Comparison of ENCODE assay signal across 8 cellular contexts in the genomic region with DNA sequence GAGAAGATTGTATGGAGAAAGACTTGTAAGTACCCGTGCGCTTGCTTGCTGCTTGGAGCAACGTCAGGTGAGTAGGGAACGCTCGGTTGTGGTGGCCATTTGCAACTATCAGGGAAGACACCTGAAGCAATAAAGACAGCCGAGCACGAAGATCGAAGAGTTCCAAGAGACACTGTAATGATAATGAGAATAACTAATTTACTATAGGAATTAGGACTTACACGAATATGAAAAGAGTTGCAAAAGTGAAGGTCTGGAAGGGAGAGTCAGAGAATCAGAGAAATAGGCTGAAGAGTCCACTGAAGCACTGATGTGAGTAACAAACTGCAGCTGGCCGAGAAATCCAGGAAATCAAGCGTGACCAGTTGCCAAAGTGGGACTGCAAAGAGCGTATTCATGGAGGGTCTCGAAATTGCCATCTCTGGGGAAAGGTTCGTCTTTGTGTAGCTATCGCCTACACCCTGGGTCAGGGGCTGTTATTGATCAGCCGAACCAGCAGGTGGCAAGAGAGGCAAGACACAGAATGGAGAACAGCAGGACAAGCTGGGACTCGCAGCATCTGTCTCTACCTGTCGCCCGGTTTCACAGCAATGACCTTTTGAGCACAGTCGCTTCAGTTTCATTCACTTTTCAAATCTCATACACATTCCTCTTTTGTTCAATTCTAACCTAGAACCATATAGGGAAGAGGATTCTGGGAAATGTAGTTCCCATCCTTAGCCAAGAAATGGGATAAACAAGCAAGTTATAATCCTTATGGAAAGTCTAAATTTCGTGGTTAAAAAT. TPM values are rescaled to one million over a fixed set of nuclear protein-coding genes. Genes with fewer than 3 reads are reported as not detected.
DNase-seq lines count a peak whose midpoint lies in the region; ATAC-seq, FAIRE-seq and TF ChIP-seq lines count a peak whose summit lies in the region.

No MANE protein-coding gene starts in this region.

- H3K27me3 ChIP-seq in CD4-positive, alpha-beta T cell (ENCODE audit: control insufficient read depth, insufficient read depth, low read length): no peaks in the 10 kb centered on the region
- H3K27me3 ChIP-seq in H1 (replicated peaks in 1 of 4; ENCODE audit: control insufficient read depth in 3 of 4, extremely low read depth in 1 of 4, insufficient read depth in 3 of 4, low read length in 3 of 4) (no peaks in the 10 kb centered on the region), mesendoderm (ENCODE audit: insufficient read depth, low read length, poor library complexity) (no peaks in the 10 kb centered on the region)

- no peaks in the 10 kb centered on the region for H4K20me1 ChIP-seq in H1 (replicated peaks in 1 of 2; ENCODE audit: control insufficient read depth in 1 of 2, insufficient read depth in 2 of 2, low read length in 2 of 2)

- H3K36me3 Mint-ChIP-seq in CD4-positive, alpha-beta T cell (ENCODE audit: low read depth): no peaks in the 10 kb centered on the region
- H3K36me3 Mint-ChIP-seq in activated CD8-positive, alpha-beta T cell treated with anti-CD3 and anti-CD28 coated beads, Interleukin-2, amount 10 ng/mL, durations not matched to agents 7 days and 5 days (ENCODE audit: low read depth): no peaks in the 10 kb centered on the region

- H3K9me3 Mint-ChIP-seq in CD4-positive, alpha-beta T cell: no peaks in the 10 kb centered on the region
- H3K9me3 Mint-ChIP-seq in activated CD8-positive, alpha-beta T cell treated with anti-CD3 and anti-CD28 coated beads, Interleukin-2, amount 10 ng/mL, durations not matched to agents 7 days and 5 days (ENCODE audit: insufficient read depth): no peaks in the 10 kb centered on the region

- H3K27ac Mint-ChIP-seq in CD4-positive, alpha-beta T cell: no peak overlapping the region
- H3K27ac Mint-ChIP-seq in activated CD8-positive, alpha-beta T cell treated with anti-CD3 and anti-CD28 coated beads, Interleukin-2, amount 10 ng/mL, durations not matched to agents 7 days and 5 days: peak overlapping the region; percentile 20

- peak overlapping the region; percentile 1 for H4K5ac ChIP-seq in H1 (ENCODE audit: insufficient read length, low read depth, low read length)
- H4K5ac ChIP-seq in mesendoderm (ENCODE audit: low read length): no peak overlapping the region

- peak; percentile 56 to 80 for TF ChIP-seq POLR2A in H1 (IDR thresholded peaks at IDR 0.05; ENCODE audit: control extremely low read depth in 1 of 2, low read depth in 2 of 2, low read length in 2 of 2)

- H3K27ac ChIP-seq in CD4-positive, alpha-beta T cell (ENCODE audit: low read depth, low read length): no peak overlapping the region
- H3K27ac ChIP-seq in H1 (ENCODE audit: low read depth, low read length): peak overlapping the region; percentile 59; the same call in 1 of the 2 replicates
- H3K27ac ChIP-seq in mesendoderm (ENCODE audit: low read depth, low read length): no peak overlapping the region

- peaks cover 0 to 5% (median 2%) of the 10 kb centered on the region in 4 experiments; a peak in 3 of 7 replicates for H3K4me1 ChIP-seq in H1 (replicated peaks in 1 of 4; ENCODE audit: control insufficient read depth in 3 of 4, insufficient read depth in 4 of 4, low read length in 3 of 4)
- no peaks in the 10 kb centered on the region for H3K4me1 ChIP-seq in mesendoderm (ENCODE audit: control insufficient read depth, low read depth, low read length)

- peaks cover 18% of the 10 kb centered on the region for H3K27me3 Mint-ChIP-seq in CD4-positive, alpha-beta T cell
- peaks cover 3% of the 10 kb centered on the region for H3K27me3 Mint-ChIP-seq in activated CD8-positive, alpha-beta T cell treated with anti-CD3 and anti-CD28 coated beads, Interleukin-2, amount 10 ng/mL, durations not matched to agents 7 days and 5 days (ENCODE audit: low read depth)

- H4K91ac ChIP-seq in H1 (replicated peaks; ENCODE audit: insufficient read length, low read length): no peak overlapping the region

- peaks cover 15% of the 10 kb centered on the region for H3K4me1 Mint-ChIP-seq in CD4-positive, alpha-beta T cell (ENCODE audit: low read depth)
- peaks cover 22% of the 10 kb centered on the region for H3K4me1 Mint-ChIP-seq in activated CD8-positive, alpha-beta T cell treated with anti-CD3 and anti-CD28 coated beads, Interleukin-2, amount 10 ng/mL, durations not matched to agents 7 days and 5 days (ENCODE audit: low read depth)

- no peak overlapping the region for H2BK120ac ChIP-seq in H1 (replicated peaks; ENCODE audit: low read depth, low read length)
- H2BK120ac ChIP-seq in mesendoderm (ENCODE audit: low read depth, low read length): no peak overlapping the region

- peak overlapping the region; percentile 15 to 78 (median 71); a peak in 6 of 7 replicates for H3K9ac ChIP-seq in H1 (replicated peaks in 1 of 4; ENCODE audit: extremely low read depth in 1 of 4, low read depth in 3 of 4, low read length in 3 of 4)
- peak overlapping the region; percentile 72 for H3K9ac ChIP-seq in mesendoderm (ENCODE audit: low read length)

- no peaks in the 10 kb centered on the region for H3K79me1 ChIP-seq in H1 (ENCODE audit: low read depth, low read length)
- H3K79me1 ChIP-seq in mesendoderm (ENCODE audit: low read length): no peaks in the 10 kb centered on the region

- no peak for TF ChIP-seq EP300 in H1 (IDR thresholded peaks at IDR 0.05; ENCODE audit: borderline replicate concordance in 1 of 2, low read depth in 2 of 2, low read length in 2 of 2)

- WGBS in H1 (ENCODE audit: extremely low coverage in 1 of 2, insufficient coverage in 1 of 2, insufficient read length in 1 of 2, insufficient replicate concordance in 2 of 2, low coverage in 1 of 2, low lambda C conversion rate in 2 of 2, missing lambda C conversion rate in 1 of 2), 2 experiments: 11% methylated on average over 21 of the region's 21 CpGs; no CpG with 5 or more reads in 1 of the 2 experiments
- WGBS in mesendoderm (ENCODE audit: extremely low coverage, insufficient coverage, low lambda C conversion rate): no CpG with 5 or more reads among the region's 21 CpGs

- no peaks in the 10 kb centered on the region for H3K9me3 ChIP-seq in CD4-positive, alpha-beta T cell (ENCODE audit: control insufficient read depth, low read length)
- no peaks in the 10 kb centered on the region for H3K9me3 ChIP-seq in H1 (ENCODE audit: insufficient read depth in 2 of 2, low read depth in 1 of 2, low read length in 1 of 2)

- H2BK15ac ChIP-seq in H1 (ENCODE audit: low read length): peak overlapping the region; percentile 21; the same call in 1 of the 2 replicates
- no peak overlapping the region for H2BK15ac ChIP-seq in mesendoderm (replicated peaks; ENCODE audit: low read depth)

- CTCF ChIA-PET in CD4-positive, alpha-beta T cell (lab: Charles Lee): interaction anchor here (0.6 to 2.5 kb wide), 37 partner anchors 9 to 204 kb away, joined by 3 to 31 read pairs (median 4); a partner anchor contains a TSS
- CTCF ChIA-PET in activated CD8-positive, alpha-beta T cell treated with anti-CD3 and anti-CD28 coated beads, Interleukin-2, amount 10 ng/mL, durations not matched to agents 7 days and 5 days (lab: Charles Lee): interaction anchor here (0.6 to 3.7 kb wide), 48 partner anchors 9 to 291 kb away, joined by 3 to 72 read pairs (median 5); a partner anchor contains a TSS
- CTCF ChIA-PET in H1 (lab: Charles Lee; ENCODE audit: partially characterized antibody): interaction anchor here (0.6 to 4.4 kb wide), 30 partner anchors 8 to 326 kb away, joined by 3 to 24 read pairs (median 4); a partner anchor contains a TSS

- no peak overlapping the region for H3K4ac ChIP-seq in H1 (replicated peaks; ENCODE audit: insufficient read length, low read depth, low read length)
- H3K4ac ChIP-seq in mesendoderm (ENCODE audit: low read depth, low read length): no peak overlapping the region

- intact Hi-C loops in CD4-positive, alpha-beta T cell (cut with DNase I, micrococcal nuclease): loop anchor here (1.0 to 5.0 kb wide), 3 partner anchors 39 to 166 kb away; a partner anchor contains a TSS

- H2BK20ac ChIP-seq in H1 (ENCODE audit: low read length): no peak overlapping the region

- H3K79me2 ChIP-seq in H1 (ENCODE audit: control insufficient read depth in 1 of 2, insufficient read depth in 2 of 2, low read length in 2 of 2): no peaks in the 10 kb centered on the region
- no peaks in the 10 kb centered on the region for H3K79me2 ChIP-seq in mesendoderm (ENCODE audit: control insufficient read depth, insufficient read depth, low read length)

- H2AFZ ChIP-seq in H1 (ENCODE audit: low read length): peak overlapping the region; percentile 98

- peak; percentile 13 for FAIRE-seq in H1 (lab: Jason Lieb, UNC)

- peak; percentile 99 for ATAC-seq in CD4-positive, alpha-beta T cell (ENCODE audit: poor library complexity)
- peak; percentile 99 for ATAC-seq in GM19452 (IDR thresholded peaks at IDR 0.05; ENCODE audit: unreplicated experiment)
- ATAC-seq in HG03571 (IDR thresholded peaks at IDR 0.05; ENCODE audit: unreplicated experiment): peak; percentile 98
- ATAC-seq in activated CD8-positive, alpha-beta T cell treated with anti-CD3 and anti-CD28 coated beads, Interleukin-2, amount 10 ng/mL, durations not matched to agents 7 days and 5 days: peak; percentile 100

- H3K36me3 ChIP-seq in H1 (ENCODE audit: control insufficient read depth in 2 of 4, insufficient read depth in 4 of 4, low read length in 3 of 4) (no peaks in the 10 kb centered on the region), mesendoderm (ENCODE audit: control insufficient read depth, insufficient read depth, low read length) (no peaks in the 10 kb centered on the region)

- peak overlapping the region; percentile 48 to 83 (median 62) for H3K4me3 ChIP-seq in H1 (ENCODE audit: extremely low read depth in 1 of 4, insufficient read depth in 2 of 4, low read depth in 3 of 4, low read length in 4 of 4)
- H3K4me3 ChIP-seq in mesendoderm (ENCODE audit: low read length): peak overlapping the region; percentile 53

- TF ChIP-seq CTCF in CD4-positive, alpha-beta T cell (IDR thresholded peaks at IDR 0.05): peak; percentile 92
- TF ChIP-seq CTCF in H1 (IDR thresholded peaks at IDR 0.05; ENCODE audit: control extremely low read depth in 1 of 3, insufficient read depth in 1 of 3, low read depth in 1 of 3, low read length in 3 of 3): peak; percentile 66 to 92 (median 81)

- no peak overlapping the region for H3K14ac ChIP-seq in H1 (ENCODE audit: insufficient read length)

- no peak overlapping the region for H3K23ac ChIP-seq in H1 (ENCODE audit: insufficient read length)
- no peak overlapping the region for H3K23ac ChIP-seq in mesendoderm (ENCODE audit: low read length)

- TF ChIP-seq RAD21 in H1 (IDR thresholded peaks at IDR 0.05 in 1 of 2, conservative IDR thresholded peaks at IDR 0.05 in 1 of 2; ENCODE audit: low read depth in 2 of 2, low read length in 2 of 2): peak; percentile 76

- no peak overlapping the region for H3K56ac ChIP-seq in H1 (replicated peaks; ENCODE audit: insufficient read length, low read depth, low read length)
- peak overlapping the region; percentile 83 for H3K56ac ChIP-seq in mesendoderm (ENCODE audit: low read length)

- no peak overlapping the region for H2BK12ac ChIP-seq in H1 (ENCODE audit: low read depth, low read length)

- H2AK5ac ChIP-seq in H1 (ENCODE audit: low read depth, low read length) (no peak overlapping the region), mesendoderm (ENCODE audit: low read length) (no peak overlapping the region)

- H3K18ac ChIP-seq in H1 (ENCODE audit: extremely low read depth, low read length) (peak overlapping the region; percentile 85), mesendoderm (ENCODE audit: low read length) (no peak overlapping the region)

- peaks cover 5% of the 10 kb centered on the region for H3K23me2 ChIP-seq in H1 (ENCODE audit: low read depth, low read length)

- peak; percentile 58 to 74 (median 66) for DNase-seq in CD4-positive, alpha-beta T cell
- DNase-seq in NCI-H748 treated with DMSO at 0.1 percent for 48 hours (lab: John Stamatoyannopoulos, UW) (peak; percentile 93), H1 (ENCODE audit: low read depth in 1 of 2, low spot score in 2 of 2) (peak in 1 of 2 experiments; percentile 72), mesendoderm (peak; percentile 88)
- peak; percentile 82 for DNase-seq in activated CD8-positive, alpha-beta T cell treated with anti-CD3 and anti-CD28 coated beads, Interleukin-2, amount 10 ng/mL, durations not matched to agents 7 days and 5 days
- DNase-seq in stimulated activated CD8-positive, alpha-beta memory T cell treated with anti-CD3 and anti-CD28 coated beads, Interleukin-15, amount 100 ng/mL, for 4 hours (ENCODE audit: low read depth in 2 of 2): peak; percentile 43 to 51

- peak overlapping the region; percentile 87 for H3K4me3 Mint-ChIP-seq in CD4-positive, alpha-beta T cell
- peak overlapping the region; percentile 82 for H3K4me3 Mint-ChIP-seq in activated CD8-positive, alpha-beta T cell treated with anti-CD3 and anti-CD28 coated beads, Interleukin-2, amount 10 ng/mL, durations not matched to agents 7 days and 5 days

- H3K4me2 ChIP-seq in H1 (ENCODE audit: insufficient read depth in 1 of 2, low read depth in 2 of 2, low read length in 2 of 2): peak overlapping the region; percentile 48 to 99
- peak overlapping the region; percentile 94 for H3K4me2 ChIP-seq in mesendoderm (ENCODE audit: low read length)

- POLR2A ChIA-PET in CD4-positive, alpha-beta T cell (lab: Charles Lee): interaction anchor here (0.6 to 2.4 kb wide), 6 partner anchors 21 to 166 kb away, joined by 3 to 23 read pairs (median 6); a partner anchor contains a TSS
- POLR2A ChIA-PET in activated CD8-positive, alpha-beta T cell treated with anti-CD3 and anti-CD28 coated beads, Interleukin-2, amount 10 ng/mL, durations not matched to agents 7 days and 5 days (lab: Charles Lee): interaction anchor here (1.0 to 2.0 kb wide), 4 partner anchors 24 to 163 kb away, joined by 4 to 10 read pairs (median 6); a partner anchor contains a TSS
- POLR2A ChIA-PET in H1 (lab: Charles Lee; ENCODE audit: partially characterized antibody): interaction anchor here (0.6 to 4.3 kb wide), 8 partner anchors 9 to 173 kb away, joined by 3 to 26 read pairs (median 6); a partner anchor contains a TSS

- peak overlapping the region; percentile 69; the same call in 1 of the 2 replicates for H2BK5ac ChIP-seq in H1 (ENCODE audit: low read depth, low read length)
- no peak overlapping the region for H2BK5ac ChIP-seq in mesendoderm (ENCODE audit: low read length)

- H4K8ac ChIP-seq in H1 (ENCODE audit: extremely low read depth, insufficient read depth, low read length) (peak overlapping the region; percentile 76; the same call in 1 of the 2 replicates), mesendoderm (ENCODE audit: low read depth, low read length) (no peak overlapping the region)

RNA-seq across cellular contexts. Expression of a gene that starts 26.2 kb away (rescaled TPM):
- 100 to 1,000 TPM; 254 to 258 TPM for total RNA-seq in CD4-positive, alpha-beta T cell
- total RNA-seq in activated CD8-positive, alpha-beta T cell treated with anti-CD3 and anti-CD28 coated beads, Interleukin-2, amount 10 ng/mL, durations not matched to agents 7 days and 5 days: 10 to 100 TPM; 86.6 to 87.0 TPM
- total RNA-seq in H1 (2021; fragmentation: NEBNext Ultra II Directional; extraction: Animal tissue kit (Norgen Biotek cat#: 25700)): 75.6 and 76.3 TPM in 2 replicates
- 8.1 and 21.1 TPM in 2 replicates for polyA plus RNA-seq in H1 (2011; rRNA removed)
- polyA plus RNA-seq in H1 (2011; cell fraction: cytosol; rRNA removed): 13.3 TPM
- polyA plus RNA-seq in H1 (2011; cell fraction: nucleus; rRNA removed): 3.9 TPM
- 23.5 to 66.4 TPM (median 30.2 TPM) in 4 replicates for polyA plus RNA-seq in H1 (2012, experiment 1 of 2)
- polyA plus RNA-seq in H1 (2012, experiment 2 of 2): 8.3 TPM
- polyA plus RNA-seq in H1 (2013, experiment 1 of 2): 39.0 TPM
- polyA plus RNA-seq in H1 (2013, experiment 2 of 2): 39.7 TPM
- polyA minus RNA-seq in H1 (2011; rRNA and poly(A)+ RNA removed): 18.3 and 23.9 TPM in 2 replicates
- 21.1 TPM for polyA minus RNA-seq in H1 (2011; cell fraction: cytosol; rRNA and poly(A)+ RNA removed)
- 71.3 TPM for polyA minus RNA-seq in H1 (2011; cell fraction: nucleus; rRNA and poly(A)+ RNA removed)
- polyA plus RNA-seq in mesendoderm (2013, experiment 1 of 2): 62.5 TPM
- 62.7 TPM for polyA plus RNA-seq in mesendoderm (2013, experiment 2 of 2)

RNA-seq across cellular contexts. Expression of a gene that starts 37.2 kb away (rescaled TPM):
- 100 to 1,000 TPM; 125 to 136 TPM for total RNA-seq in CD4-positive, alpha-beta T cell
- 10 to 100 TPM; 39.3 to 40.2 TPM for total RNA-seq in activated CD8-positive, alpha-beta T cell treated with anti-CD3 and anti-CD28 coated beads, Interleukin-2, amount 10 ng/mL, durations not matched to agents 7 days and 5 days
- 69.3 and 70.9 TPM in 2 replicates for total RNA-seq in H1 (2021; fragmentation: NEBNext Ultra II Directional; extraction: Animal tissue kit (Norgen Biotek cat#: 25700))
- polyA plus RNA-seq in H1 (2011; rRNA removed): 6.5 and 10.1 TPM in 2 replicates
- 14.1 TPM for polyA plus RNA-seq in H1 (2011; cell fraction: cytosol; rRNA removed)
- 19.3 TPM for polyA plus RNA-seq in H1 (2011; cell fraction: nucleus; rRNA removed)
- polyA plus RNA-seq in H1 (2012, experiment 1 of 2): 18.2 to 36.0 TPM (median 23.5 TPM) in 4 replicates
- polyA plus RNA-seq in H1 (2012, experiment 2 of 2): 0.94 TPM
- polyA plus RNA-seq in H1 (2013, experiment 1 of 2): 35.3 TPM
- 34.5 TPM for polyA plus RNA-seq in H1 (2013, experiment 2 of 2)
- polyA minus RNA-seq in H1 (2011; rRNA and poly(A)+ RNA removed): 35.0 and 43.7 TPM in 2 replicates
- polyA minus RNA-seq in H1 (2011; cell fraction: cytosol; rRNA and poly(A)+ RNA removed): 38.8 TPM
- polyA minus RNA-seq in H1 (2011; cell fraction: nucleus; rRNA and poly(A)+ RNA removed): 162 TPM
- 33.4 TPM for polyA plus RNA-seq in mesendoderm (2013, experiment 1 of 2)
- polyA plus RNA-seq in mesendoderm (2013, experiment 2 of 2): 34.1 TPM
